In the genomic region with DNA sequence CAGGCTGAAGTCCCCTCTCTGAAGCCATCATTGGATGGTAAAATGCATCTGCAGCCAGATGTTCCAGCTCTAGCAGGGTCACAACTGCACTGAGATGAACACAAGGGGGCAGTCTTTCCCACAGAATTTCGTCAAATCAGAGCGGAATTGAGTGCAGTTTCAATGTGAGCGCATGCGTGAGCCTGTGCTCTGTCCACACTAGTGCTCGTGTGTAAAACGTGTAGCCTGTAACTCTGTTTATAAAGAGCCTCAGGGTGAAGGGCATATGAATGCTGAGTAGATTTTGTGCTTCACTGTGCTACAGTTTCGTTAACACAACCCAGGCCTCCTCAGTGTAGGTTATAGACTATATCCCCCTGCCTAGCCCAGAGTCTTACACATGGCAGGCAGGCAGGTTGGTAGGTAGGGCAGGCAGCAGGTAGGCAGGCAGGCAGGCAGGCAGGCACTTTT, we compare ENCODE assay signal across 8 cellular contexts.
DNase-seq lines count a peak whose midpoint lies in the region; ATAC-seq, FAIRE-seq and TF ChIP-seq lines count a peak whose summit lies in the region.

No MANE protein-coding gene starts in this region.

- DNase-seq in A172 (ENCODE audit: low spot score) = peak; percentile 76
- DNase-seq in GM13976 (ENCODE audit: low spot score) = peak; percentile 64
- peak; percentile 25 for DNase-seq in NCI-H146 treated with DMSO at 0.1 percent for 48 hours (lab: John Stamatoyannopoulos, UW; ENCODE audit: unreplicated experiment)
- peak; percentile 34 for DNase-seq in brain pericyte (ENCODE audit: low read depth, low spot score)
- peak; percentile 74 for DNase-seq in iris pigment epithelial cell (ENCODE audit: low read depth)
- peak; percentile 43 to 74 for DNase-seq in stimulated activated CD4-positive, alpha-beta T cell treated with anti-CD3 and anti-CD28 coated beads, Interleukin-1b, Interleukin-23, amount 100 ng/mL, for 4 hours (ENCODE audit: low read depth in 2 of 2)

- TF ChIP-seq CTCF in GM13976 (IDR thresholded peaks at IDR 0.05; ENCODE audit: borderline replicate concordance, control extremely low read depth, extremely low read depth, insufficient read depth, missing control alignments) = peak; percentile 64

- peak; percentile 40 for FAIRE-seq in TTC549 (lab: Jason Lieb, UNC)

- ATAC-seq in HG02870 (IDR thresholded peaks at IDR 0.05; ENCODE audit: unreplicated experiment) = peak; percentile 97

- in situ Hi-C loops in GM13976 (cut with MboI; ENCODE audit: low sequenced_read_pairs, unreplicated experiment) = no loop called here

Comparison
In these comparisons a context has a peak if more than half of its experiments do, and no peak if none do; other contexts are left out.
1. Peak in every context shown above with its lines: DNase-seq and ATAC-seq.
2. DNase-seq: peak in every context shown above with its lines; median percentile 76 in A172; 74 in iris pigment epithelial cell; 64 in GM13976; 58 in stimulated activated CD4-positive, alpha-beta T cell treated with anti-CD3 and anti-CD28 coated beads, Interleukin-1b, Interleukin-23, amount 100 ng/mL, for 4 hours; 34 in brain pericyte; 25 in NCI-H146 treated with DMSO at 0.1 percent for 48 hours.